ENCODE assay signal across 22 cellular contexts in the genomic region with DNA sequence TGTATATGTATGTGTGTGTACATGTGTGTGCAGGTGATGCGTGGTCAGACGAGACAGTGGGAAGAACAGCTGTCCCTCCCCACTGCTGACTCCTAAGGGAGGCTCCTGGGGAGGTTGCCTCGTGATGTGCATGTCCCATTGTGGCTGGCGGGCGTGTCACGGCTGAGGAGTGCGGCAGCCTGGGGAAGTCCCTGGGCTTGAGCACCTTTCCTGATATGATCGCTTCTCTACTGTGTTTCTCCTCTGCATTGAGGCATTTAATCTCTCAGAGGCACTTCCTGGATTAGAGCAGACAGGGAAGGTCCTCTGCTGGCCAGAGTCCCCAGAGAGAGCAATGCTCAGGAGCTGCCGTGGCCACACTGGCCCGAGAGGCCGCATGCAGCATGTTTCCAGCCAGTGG. TPM values are rescaled to one million over a fixed set of nuclear protein-coding genes. Genes with fewer than 3 reads are reported as not detected.
DNase-seq lines count a peak whose midpoint lies in the region; ATAC-seq, FAIRE-seq and TF ChIP-seq lines count a peak whose summit lies in the region.
"Had no signal": no experiment of that assay in that cellular context is flagged by ENCODE, and none has a peak within 500 bp of the region (broad histone marks: within the 10 kb centered on the region; RNA-seq: fewer than 3 reads in every experiment).

No MANE protein-coding gene starts in this region.

- no peak overlapping the region for H2AFZ ChIP-seq in K562 (ENCODE audit: low read depth, low read length)
- H2AFZ ChIP-seq: PC-9 had no signal

- H3K9me3 ChIP-seq in K562 (replicated peaks; ENCODE audit: control insufficient read depth, insufficient read depth, low read depth, low read length) (no peaks in the 10 kb centered on the region), esophagus muscularis mucosa (no peaks in the 10 kb centered on the region)
- H3K9me3 ChIP-seq: MG63 had no signal

- no peaks in the 10 kb centered on the region for H4K20me1 ChIP-seq in K562 (replicated peaks; ENCODE audit: control insufficient read depth, insufficient read depth, low read length)

- POLR2A ChIA-PET in K562 (lab: Yijun Ruan, JAX) = interaction anchor here (0.9 kb wide), 1 partner anchor 140 kb away, joined by 3 read pairs; a partner anchor contains a TSS

- FAIRE-seq in GM12891 (lab: Jason Lieb, UNC) (peak; percentile 41), HTR-8/SVneo (lab: Jason Lieb, UNC) (peak; percentile 86), K562 (lab: Jason Lieb, UNC) (no peak)

- no peak for TF ChIP-seq EP300 in K562 (IDR thresholded peaks at IDR 0.05; ENCODE audit: low read length)
- TF ChIP-seq EP300 in esophagus muscularis mucosa (IDR thresholded peaks at IDR 0.05) = no peak

- ATAC-seq in K562 = no peak; the same call in 1 of the 3 replicates

- no peak for TF ChIP-seq RAD21 in K562 (CRISPR knock-in tag; conservative IDR thresholded peaks at IDR 0.05 in 1 of 2, IDR thresholded peaks at IDR 0.05 in 1 of 2)

- TF ChIP-seq CTCF in K562 (IDR thresholded peaks at IDR 0.05 in 2 of 3, conservative IDR thresholded peaks at IDR 0.05 in 1 of 3; ENCODE audit: insufficient read depth in 2 of 3, low read depth in 1 of 3, low read length in 3 of 3) (no peak), esophagus muscularis mucosa (IDR thresholded peaks at IDR 0.05) (no peak)

- in situ Hi-C loops in K562 (cut with MboI) = no loop called here

- H3K9me1 ChIP-seq in K562 (ENCODE audit: control insufficient read depth, insufficient read depth, low read length) = no peaks in the 10 kb centered on the region

- no peak overlapping the region for H3K9ac ChIP-seq in K562 (ENCODE audit: insufficient read depth in 1 of 2, low read depth in 2 of 2, low read length in 2 of 2)

- H3K36me3 ChIP-seq in K562 (ENCODE audit: control insufficient read depth, insufficient read depth, low read length) = no peaks in the 10 kb centered on the region
- H3K36me3 ChIP-seq in esophagus muscularis mucosa = peaks cover 0 to 6% (median 0%) of the 10 kb centered on the region in 4 donors
- H3K36me3 ChIP-seq: MG63 had no signal

- H3K4me3 ChIP-seq in K562 (no peak overlapping the region), esophagus muscularis mucosa (no peak overlapping the region)
- H3K4me3 ChIP-seq: MG63, PC-9 had no signal

- intact Hi-C loops in K562 (cut with micrococcal nuclease) (no loop called here), esophagus muscularis mucosa (cut with DNase I) (no loop called here)

- DNase-seq in GM12891 (ENCODE audit: insufficient read length, low spot score) (no peak), HTR-8/SVneo (ENCODE audit: insufficient read length, low spot score) (no peak), K562 (ENCODE audit: extremely low read depth in 1 of 4, low spot score in 3 of 4) (no peak), esophagus muscularis mucosa (ENCODE audit: extremely low spot score) (no peak), activated gamma-delta T cell (lab: John Stamatoyannopoulos, UW) (no peak), AML-193 (lab: John Stamatoyannopoulos, UW) (no peak)
- DNase-seq: ACHN, DND-41, H9, IMR-90, Kasumi-1, MG63, NCI-H1048, NCI-H1436, NCI-H1930, NCI-H226, NCI-H524 treated with DMSO at 0.1 percent for 48 hours, PC-9 had no signal

- peaks cover 0 to 27% of the 10 kb centered on the region in 2 experiments; a peak in 2 of 5 replicates for H3K4me1 ChIP-seq in K562 (replicated peaks in 1 of 2; ENCODE audit: control insufficient read depth in 2 of 2, insufficient read depth in 2 of 2, low read length in 2 of 2)
- H3K4me1 ChIP-seq in esophagus muscularis mucosa = no peaks in the 10 kb centered on the region

- no peak overlapping the region for H3K27ac ChIP-seq in K562 (ENCODE audit: extremely low read depth, low read depth, low read length)
- no peak overlapping the region for H3K27ac ChIP-seq in esophagus muscularis mucosa (replicated peaks in 1 of 4)
- H3K27ac ChIP-seq: C4-2B, PC-9, RWPE1 had no signal

- BruUV-seq in K562 (replicated peaks; lab: Mats Ljungman, UMichigan) = no TSS peak

- TF ChIP-seq POLR2A in GM12891 (IDR thresholded peaks at IDR 0.05; ENCODE audit: low read depth, low read length) (no peak), K562 (conservative IDR thresholded peaks at IDR 0.05) (no peak), esophagus muscularis mucosa (IDR thresholded peaks at IDR 0.05; ENCODE audit: low read depth) (no peak)

- no peak overlapping the region for H3K4me2 ChIP-seq in K562 (ENCODE audit: insufficient read depth, low read length)
- H3K4me2 ChIP-seq: PC-9 had no signal

- 5% methylated on average over 9 of the region's 11 CpGs for WGBS in K562 (ENCODE audit: insufficient coverage, low coverage, missing lambda C conversion rate)
- WGBS in esophagus muscularis mucosa = 95% methylated on average over 8 of the region's 11 CpGs

- CTCF ChIA-PET in K562 (lab: Yijun Ruan, JAX; ENCODE audit: low intra/inter-chr PET ratio) = no interaction called here

- H3K79me2 ChIP-seq in K562 (ENCODE audit: control insufficient read depth, insufficient read depth, low read length) = no peaks in the 10 kb centered on the region

- H3K27me3 ChIP-seq in K562 (ENCODE audit: control insufficient read depth in 2 of 2, insufficient read depth in 2 of 2, low read length in 2 of 2) (peaks cover 14 to 35% of the 10 kb centered on the region in 2 experiments; a peak in 4 of 5 replicates), esophagus muscularis mucosa (peaks cover 0 to 66% (median 4%) of the 10 kb centered on the region in 4 donors)

RNA-seq across cellular contexts. Expression of a gene that starts 11.4 kb away (rescaled TPM):
- not detected for polyA plus RNA-seq in GM12891 (2012; ENCODE audit: low read depth, missing spikeins)
- total RNA-seq in K562 (2011; cell fraction: chromatin; rRNA removed; ENCODE audit: low replicate concordance) = not detected in 2 replicates
- total RNA-seq in K562 (2011; cell fraction: nucleolus; rRNA removed) = not detected in 2 replicates
- total RNA-seq in K562 (2011; cell fraction: nucleoplasm; rRNA removed) = not detected in 2 replicates
- total RNA-seq in K562 (2014; rRNA removed) = not detected in 2 replicates
- total RNA-seq in K562 (2014; rRNA removed; fragmentation: Illumina TruSeq; extraction: Trizol) = not detected in 2 replicates
- not detected in 2 replicates for total RNA-seq in K562 (2015; rRNA removed; fragmentation: Illumina TruSeq; extraction: Trizol)
- not detected in 2 replicates for total RNA-seq in K562 (2021)
- polyA plus RNA-seq in K562 (2011; rRNA removed) = not detected in 2 replicates
- not detected in 2 replicates for polyA plus RNA-seq in K562 (2011; cell fraction: cytosol; rRNA removed)
- polyA plus RNA-seq in K562 (2011; cell fraction: nucleus; rRNA removed) = not detected in 2 replicates
- not detected in 2 replicates for polyA plus RNA-seq in K562 (2012)
- polyA plus RNA-seq in K562 (2014; fragmentation: Illumina TruSeq; extraction: Trizol) = not detected in 2 replicates
- not detected for polyA plus RNA-seq in K562 (2014; fragmentation: Nextera tagmentation; extraction: Ambion mirVana)
- polyA plus RNA-seq in K562 (2014; rRNA removed) = not detected in 2 replicates
- polyA minus RNA-seq in K562 (2011; rRNA and poly(A)+ RNA removed) = not detected in 2 replicates
- polyA minus RNA-seq in K562 (2011; cell fraction: cytosol; rRNA and poly(A)+ RNA removed) = not detected in 2 replicates
- polyA minus RNA-seq in K562 (2011; cell fraction: nucleus; rRNA and poly(A)+ RNA removed) = not detected in 2 replicates
- total RNA-seq in esophagus muscularis mucosa = not detected
- total RNA-seq: G401, H9, HT-29, IMR-90, PC-9 had no signal
- polyA plus RNA-seq: IMR-90 had no signal

RNA-seq across cellular contexts. Expression of a gene that starts 11.7 kb away (rescaled TPM):
- polyA plus RNA-seq in GM12891 (2012; ENCODE audit: low read depth, missing spikeins) = not detected
- total RNA-seq in K562 (2011; cell fraction: chromatin; rRNA removed; ENCODE audit: low replicate concordance) = not detected in 2 replicates
- not detected in 2 replicates for total RNA-seq in K562 (2011; cell fraction: nucleolus; rRNA removed)
- total RNA-seq in K562 (2011; cell fraction: nucleoplasm; rRNA removed) = not detected in 2 replicates
- total RNA-seq in K562 (2014; rRNA removed) = not detected in 2 replicates
- not detected in 2 replicates for total RNA-seq in K562 (2014; rRNA removed; fragmentation: Illumina TruSeq; extraction: Trizol)
- total RNA-seq in K562 (2015; rRNA removed; fragmentation: Illumina TruSeq; extraction: Trizol) = not detected in 2 replicates
- total RNA-seq in K562 (2021) = not detected in 2 replicates
- not detected in 2 replicates for polyA plus RNA-seq in K562 (2011; rRNA removed)
- polyA plus RNA-seq in K562 (2011; cell fraction: cytosol; rRNA removed) = not detected in 2 replicates
- polyA plus RNA-seq in K562 (2011; cell fraction: nucleus; rRNA removed) = not detected in 2 replicates
- polyA plus RNA-seq in K562 (2012) = not detected in 2 replicates
- polyA plus RNA-seq in K562 (2014; fragmentation: Illumina TruSeq; extraction: Trizol) = not detected in 2 replicates
- not detected for polyA plus RNA-seq in K562 (2014; fragmentation: Nextera tagmentation; extraction: Ambion mirVana)
- not detected in 2 replicates for polyA plus RNA-seq in K562 (2014; rRNA removed)
- polyA minus RNA-seq in K562 (2011; rRNA and poly(A)+ RNA removed) = not detected in 2 replicates
- polyA minus RNA-seq in K562 (2011; cell fraction: cytosol; rRNA and poly(A)+ RNA removed) = not detected in 2 replicates
- not detected in 2 replicates for polyA minus RNA-seq in K562 (2011; cell fraction: nucleus; rRNA and poly(A)+ RNA removed)
- total RNA-seq in esophagus muscularis mucosa = not detected
- total RNA-seq: G401, HT-29, IMR-90, PC-9 had no signal

RNA-seq across cellular contexts. Expression of a gene that starts 16.0 kb away (rescaled TPM):
- polyA plus RNA-seq in GM12891 (2012; ENCODE audit: low read depth, missing spikeins) = 0.68 TPM
- total RNA-seq in K562 (2011; cell fraction: chromatin; rRNA removed; ENCODE audit: low replicate concordance) = 0.40 and 0.86 TPM in 2 replicates
- 0.67 and 0.79 TPM in 2 replicates for total RNA-seq in K562 (2011; cell fraction: nucleolus; rRNA removed)
- total RNA-seq in K562 (2011; cell fraction: nucleoplasm; rRNA removed) = 0.23 and 0.66 TPM in 2 replicates
- total RNA-seq in K562 (2014; rRNA removed) = 0.09 and 0.37 TPM in 2 replicates
- total RNA-seq in K562 (2014; rRNA removed; fragmentation: Illumina TruSeq; extraction: Trizol) = 0.07 TPM in 1 of 2 replicates, not detected in the other
- 0.14 and 0.15 TPM in 2 replicates for total RNA-seq in K562 (2015; rRNA removed; fragmentation: Illumina TruSeq; extraction: Trizol)
- 0.22 and 0.33 TPM in 2 replicates for total RNA-seq in K562 (2021)
- polyA plus RNA-seq in K562 (2011; rRNA removed) = 0.17 and 0.64 TPM in 2 replicates
- polyA plus RNA-seq in K562 (2011; cell fraction: cytosol; rRNA removed) = 0.55 and 0.76 TPM in 2 replicates
- polyA plus RNA-seq in K562 (2011; cell fraction: nucleus; rRNA removed) = 0.67 and 0.70 TPM in 2 replicates
- polyA plus RNA-seq in K562 (2012) = 0.46 and 1.1 TPM in 2 replicates
- polyA plus RNA-seq in K562 (2014; fragmentation: Illumina TruSeq; extraction: Trizol) = 0.06 and 0.11 TPM in 2 replicates
- polyA plus RNA-seq in K562 (2014; fragmentation: Nextera tagmentation; extraction: Ambion mirVana) = not detected
- 0.04 and 0.11 TPM in 2 replicates for polyA plus RNA-seq in K562 (2014; rRNA removed)
- 0.39 and 0.48 TPM in 2 replicates for polyA minus RNA-seq in K562 (2011; rRNA and poly(A)+ RNA removed)
- 0.48 and 0.55 TPM in 2 replicates for polyA minus RNA-seq in K562 (2011; cell fraction: cytosol; rRNA and poly(A)+ RNA removed)
- polyA minus RNA-seq in K562 (2011; cell fraction: nucleus; rRNA and poly(A)+ RNA removed) = 0.13 and 0.33 TPM in 2 replicates
- 1 to 10 TPM in 1 of 4 donors, under 1 TPM in 3; 0.42 to 1.4 (median 0.87) TPM for total RNA-seq in esophagus muscularis mucosa

RNA-seq across cellular contexts. Expression of a gene that starts 16.6 kb away (rescaled TPM):
- 27.9 TPM for polyA plus RNA-seq in GM12891 (2012; ENCODE audit: low read depth, missing spikeins)
- 7.1 and 15.6 TPM in 2 replicates for total RNA-seq in K562 (2011; cell fraction: chromatin; rRNA removed; ENCODE audit: low replicate concordance)
- total RNA-seq in K562 (2011; cell fraction: nucleolus; rRNA removed) = 13.2 and 13.3 TPM in 2 replicates
- total RNA-seq in K562 (2011; cell fraction: nucleoplasm; rRNA removed) = 7.2 and 10.5 TPM in 2 replicates
- 23.7 and 26.9 TPM in 2 replicates for total RNA-seq in K562 (2014; rRNA removed)
- 3.2 and 3.3 TPM in 2 replicates for total RNA-seq in K562 (2014; rRNA removed; fragmentation: Illumina TruSeq; extraction: Trizol)
- 14.3 and 14.6 TPM in 2 replicates for total RNA-seq in K562 (2015; rRNA removed; fragmentation: Illumina TruSeq; extraction: Trizol)
- 20.7 and 21.0 TPM in 2 replicates for total RNA-seq in K562 (2021)
- 14.7 and 23.9 TPM in 2 replicates for polyA plus RNA-seq in K562 (2011; rRNA removed)
- 31.1 and 65.3 TPM in 2 replicates for polyA plus RNA-seq in K562 (2011; cell fraction: cytosol; rRNA removed)
- polyA plus RNA-seq in K562 (2011; cell fraction: nucleus; rRNA removed) = 19.9 and 25.8 TPM in 2 replicates
- polyA plus RNA-seq in K562 (2012) = 17.9 and 19.3 TPM in 2 replicates
- 5.2 and 11.0 TPM in 2 replicates for polyA plus RNA-seq in K562 (2014; fragmentation: Illumina TruSeq; extraction: Trizol)
- under 1 TPM; 0.41 to 0.98 TPM for polyA plus RNA-seq in K562 (2014; fragmentation: Nextera tagmentation; extraction: Ambion mirVana)
- 21.9 and 23.4 TPM in 2 replicates for polyA plus RNA-seq in K562 (2014; rRNA removed)
- polyA minus RNA-seq in K562 (2011; rRNA and poly(A)+ RNA removed) = 4.7 and 4.8 TPM in 2 replicates
- 9.5 and 22.4 TPM in 2 replicates for polyA minus RNA-seq in K562 (2011; cell fraction: cytosol; rRNA and poly(A)+ RNA removed)
- polyA minus RNA-seq in K562 (2011; cell fraction: nucleus; rRNA and poly(A)+ RNA removed) = 5.7 and 8.8 TPM in 2 replicates
- total RNA-seq in esophagus muscularis mucosa = 10 to 100 TPM; 11.4 to 17.7 (median 12.7) TPM

RNA-seq across cellular contexts. Expression of a gene that starts 32.9 kb away (rescaled TPM):
- 34.5 TPM for polyA plus RNA-seq in GM12891 (2012; ENCODE audit: low read depth, missing spikeins)
- 17.4 and 45.7 TPM in 2 replicates for total RNA-seq in K562 (2011; cell fraction: chromatin; rRNA removed; ENCODE audit: low replicate concordance)
- 25.8 and 31.0 TPM in 2 replicates for total RNA-seq in K562 (2011; cell fraction: nucleolus; rRNA removed)
- 17.7 and 19.9 TPM in 2 replicates for total RNA-seq in K562 (2011; cell fraction: nucleoplasm; rRNA removed)
- total RNA-seq in K562 (2014; rRNA removed) = 5.4 and 7.8 TPM in 2 replicates
- 3.0 and 3.6 TPM in 2 replicates for total RNA-seq in K562 (2014; rRNA removed; fragmentation: Illumina TruSeq; extraction: Trizol)
- 6.4 and 6.9 TPM in 2 replicates for total RNA-seq in K562 (2015; rRNA removed; fragmentation: Illumina TruSeq; extraction: Trizol)
- total RNA-seq in K562 (2021) = 18.7 and 28.7 TPM in 2 replicates
- 8.6 and 14.0 TPM in 2 replicates for polyA plus RNA-seq in K562 (2011; rRNA removed)
- 14.2 and 18.7 TPM in 2 replicates for polyA plus RNA-seq in K562 (2011; cell fraction: cytosol; rRNA removed)
- polyA plus RNA-seq in K562 (2011; cell fraction: nucleus; rRNA removed) = 63.0 and 66.6 TPM in 2 replicates
- 15.6 and 29.0 TPM in 2 replicates for polyA plus RNA-seq in K562 (2012)
- polyA plus RNA-seq in K562 (2014; fragmentation: Illumina TruSeq; extraction: Trizol) = 5.0 and 8.5 TPM in 2 replicates
- 1 to 10 TPM; 1.4 to 1.9 TPM for polyA plus RNA-seq in K562 (2014; fragmentation: Nextera tagmentation; extraction: Ambion mirVana)
- polyA plus RNA-seq in K562 (2014; rRNA removed) = 8.0 and 10.0 TPM in 2 replicates
- polyA minus RNA-seq in K562 (2011; rRNA and poly(A)+ RNA removed) = 3.3 and 4.4 TPM in 2 replicates
- 4.1 and 11.9 TPM in 2 replicates for polyA minus RNA-seq in K562 (2011; cell fraction: cytosol; rRNA and poly(A)+ RNA removed)
- 11.4 and 20.1 TPM in 2 replicates for polyA minus RNA-seq in K562 (2011; cell fraction: nucleus; rRNA and poly(A)+ RNA removed)
- total RNA-seq in esophagus muscularis mucosa = 10 to 100 TPM; 22.8 to 59.0 (median 43.6) TPM
